In genomic region chr5:132298813-132299212, GRCh38 we compare ENCODE assay signal across 30 cellular contexts. TPM values are rescaled to one million over a fixed set of nuclear protein-coding genes. Genes with fewer than 3 reads are reported as not detected.
"Had no signal": no experiment of that assay in that cellular context is flagged by ENCODE, and none has a peak within 500 bp of the region (broad histone marks: within the 10 kb centered on the region; RNA-seq: fewer than 3 reads in every experiment).

No MANE protein-coding gene starts in this region.

- H3K9me3 Mint-ChIP-seq: activated T-helper 2 cell treated with anti-CD3 and anti-CD28 coated beads, Interferon-gamma antibody, Interleukin-2, Interleukin-4, amounts not matched to agents 10 μg/mL and 5 μg/mL and 100 μg/mL, durations not matched to agents 14 hours and 24 hours and 36 hours; endodermal cell; natural killer cell treated with Interleukin-12 subunit alpha and Interleukin-12 subunit beta and Interleukin-15 and Interleukin-18, amount 100 ng/mL, for 72 hours; T-helper 1 cell treated with Interleukin-12 subunit alpha and Interleukin-12 subunit beta and Interleukin-4 antibody, amounts not matched to agents 30 μg/mL and 1 μg/mL, for 36 hours; type B pancreatic cell had no signal

- H3K27me3 ChIP-seq: breast epithelium, esophagus muscularis mucosa, foreskin keratinocyte, heart right ventricle, sigmoid colon, uterus had no signal

- H3K27ac Mint-ChIP-seq: activated naive CD4-positive, alpha-beta T cell treated with anti-CD3 and anti-CD28 coated beads, Interleukin-2, amount 50 U/mL, for 72 hours; activated T-helper 2 cell treated with anti-CD3 and anti-CD28 coated beads, Interferon-gamma antibody, Interleukin-2, Interleukin-4, amounts not matched to agents 10 μg/mL and 5 μg/mL and 100 μg/mL, durations not matched to agents 14 hours and 24 hours and 36 hours; endodermal cell; progenitor cell of endocrine pancreas; T-helper 1 cell treated with Interleukin-12 subunit alpha and Interleukin-12 subunit beta and Interleukin-4 antibody, amounts not matched to agents 30 μg/mL and 1 μg/mL, for 36 hours; type B pancreatic cell had no signal

- H3K4me3 Mint-ChIP-seq: endodermal cell; T-helper 1 cell treated with Interleukin-12 subunit alpha and Interleukin-12 subunit beta and Interleukin-4 antibody, amounts not matched to agents 30 μg/mL and 1 μg/mL, for 36 hours; type B pancreatic cell had no signal

- H3K9me3 ChIP-seq: breast epithelium, esophagus muscularis mucosa, heart right ventricle, left ventricle myocardium inferior, mucosa of descending colon, sigmoid colon, thoracic aorta, uterus had no signal

- H3K4me1 ChIP-seq: uterus had no signal

- H3K36me3 ChIP-seq: breast epithelium, esophagus muscularis mucosa, heart right ventricle, left ventricle myocardium inferior, sigmoid colon, thoracic aorta, uterus had no signal

- H3K4me3 ChIP-seq: breast epithelium, esophagus muscularis mucosa, heart right ventricle, left ventricle myocardium inferior, lung, mucosa of descending colon, sigmoid colon, smooth muscle cell, thoracic aorta, uterus had no signal

- ATAC-seq: activated CD4-positive, CD25-positive, alpha-beta regulatory T cell treated with anti-CD3 and anti-CD28 coated beads, Interleukin-2, amount 50 U/mL, for 24 hours; activated naive CD4-positive, alpha-beta T cell treated with anti-CD3 and anti-CD28 coated beads, Interleukin-2, amount 50 U/mL, for 72 hours; foreskin keratinocyte; heart right ventricle; mucosa of descending colon; natural killer cell treated with Interleukin-12 subunit alpha and Interleukin-12 subunit beta and Interleukin-15 and Interleukin-18, amount 100 ng/mL, for 72 hours had no signal

- H3K36me3 Mint-ChIP-seq: natural killer cell treated with Interleukin-12 subunit alpha and Interleukin-12 subunit beta and Interleukin-15 and Interleukin-18, amount 100 ng/mL, for 72 hours had no signal

- H3K4me2 ChIP-seq: smooth muscle cell had no signal

- DNase-seq: activated CD4-positive, alpha-beta T cell treated with anti-CD3 and anti-CD28 coated beads for 48 hours; activated CD4-positive, alpha-beta T cell treated with anti-CD3 and anti-CD28 coated beads, Interleukin-2, amount 50 U/mL, for 48 hours; activated naive CD4-positive, alpha-beta T cell; activated T-cell treated with anti-CD3 and anti-CD28 coated beads, Interleukin-2, amount 50 U/mL, for 48 hours; central memory CD4-positive, alpha-beta T cell; endodermal cell; foreskin keratinocyte; heart right ventricle; kidney glomerular epithelial cell; left ventricle myocardium inferior; mucosa of descending colon; retina; sigmoid colon; stimulated activated naive CD4-positive, alpha-beta T cell treated with Interleukin-2 at 50 U/mL for 16 hours; SW 1271; T-helper 9 cell; uterus had no signal

- H3K27ac ChIP-seq: esophagus muscularis mucosa, foreskin keratinocyte, left ventricle myocardium inferior, sigmoid colon, thoracic aorta, uterus, VCaP had no signal

RNA-seq across cellular contexts. Expression of gene PDLIM4, which starts 41.3 kb away (rescaled TPM):
- total RNA-seq: activated naive CD4-positive, alpha-beta T cell treated with anti-CD3 and anti-CD28 coated beads, Interleukin-2, amount 50 U/mL, for 72 hours; natural killer cell treated with Interleukin-12 subunit alpha and Interleukin-12 subunit beta and Interleukin-15 and Interleukin-18, amount 100 ng/mL, for 72 hours had no signal
